8 cellular contexts compared by ENCODE assay signal in the genomic region with DNA sequence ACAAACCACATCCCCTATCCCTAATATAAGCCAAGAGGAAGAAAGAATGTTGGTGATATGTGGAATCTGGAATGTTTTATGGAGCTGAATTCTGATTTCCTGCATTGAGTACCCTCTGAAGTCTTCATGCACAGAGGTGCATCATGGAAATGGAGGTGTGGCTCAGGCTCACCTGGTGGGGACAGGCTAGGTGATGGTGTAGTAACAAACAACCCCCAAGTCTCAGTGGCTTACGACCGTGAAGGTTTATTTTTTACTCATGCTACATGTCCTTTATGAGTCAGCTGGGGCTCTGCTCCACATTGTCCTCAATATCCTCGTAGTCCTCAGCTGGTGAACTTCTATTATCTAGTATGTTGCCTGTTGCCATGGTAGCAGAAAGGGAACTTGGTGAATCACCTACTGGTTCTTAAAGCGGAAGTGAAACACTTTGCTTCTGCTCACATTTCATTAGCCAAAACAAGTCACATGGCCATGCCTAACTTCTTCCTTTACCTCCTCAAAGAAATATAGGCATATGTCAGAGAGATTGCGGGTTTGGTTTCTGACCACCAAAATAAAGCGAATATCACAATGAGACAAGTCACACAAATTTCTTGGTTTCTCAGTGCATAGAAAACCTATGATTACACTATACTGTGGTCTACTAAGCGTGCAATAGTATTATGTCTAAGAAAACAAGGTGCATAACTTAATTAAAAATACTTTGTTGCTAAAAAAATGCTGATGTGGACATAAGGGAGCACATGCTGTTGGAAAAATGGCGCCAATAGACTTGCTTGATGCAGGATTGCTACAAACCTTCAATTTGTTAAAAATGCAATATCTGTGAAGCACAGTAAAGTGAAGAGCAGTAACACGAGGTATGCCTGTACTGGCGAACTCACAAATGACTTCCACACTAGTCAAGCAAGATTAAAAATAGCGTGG. TPM values are rescaled to one million over a fixed set of nuclear protein-coding genes. Genes with fewer than 3 reads are reported as not detected.
A peak's percentile ranks its signal among the peaks of the same experiment; 100 is the strongest.
DNase-seq lines count a peak whose midpoint lies in the region; ATAC-seq and TF ChIP-seq lines count a peak whose summit lies in the region.

TSS of gene PMFBP1 (minus strand) at position 51 of the 930 bp plus-strand sequence. CDS start 947 bp downstream, outside the sequence.

- TF ChIP-seq POLR2A in esophagus squamous epithelium (IDR thresholded peaks at IDR 0.05): no peak

- no peaks in the 10 kb centered on the region for H3K36me3 ChIP-seq in esophagus squamous epithelium
- H3K36me3 ChIP-seq in H7 (replicated peaks; ENCODE audit: control insufficient read depth, insufficient read depth, low read length): no peaks in the 10 kb centered on the region

- intact Hi-C loops in esophagus squamous epithelium (cut with DNase I): no loop called here

- H3K9me3 ChIP-seq in esophagus squamous epithelium: no peaks in the 10 kb centered on the region

- H3K4me1 ChIP-seq in esophagus squamous epithelium: no peaks in the 10 kb centered on the region

- H3K27me3 ChIP-seq in esophagus squamous epithelium (no peaks in the 10 kb centered on the region), H7 (ENCODE audit: control insufficient read depth, insufficient read depth, low read length) (no peaks in the 10 kb centered on the region)

- no peak for TF ChIP-seq CTCF in esophagus squamous epithelium (IDR thresholded peaks at IDR 0.05)

- WGBS in esophagus squamous epithelium, 2 donors: 60 to 62% methylated on average over 11 of the region's 11 CpGs

- no peak within 1 kb of the TSS for H3K27ac ChIP-seq in esophagus squamous epithelium

- H3K4me3 ChIP-seq in esophagus squamous epithelium: no peak within 1 kb of the TSS
- H3K4me3 ChIP-seq in H7 (ENCODE audit: insufficient read depth, low read depth, low read length): no peak within 1 kb of the TSS

- peak; percentile 84 for ATAC-seq in GM19324 (IDR thresholded peaks at IDR 0.05; ENCODE audit: low FRiP score, unreplicated experiment)
- peak; percentile 97 for ATAC-seq in HG03139 (IDR thresholded peaks at IDR 0.05; ENCODE audit: unreplicated experiment)

- DNase-seq in Daoy (ENCODE audit: low read depth) (peak; percentile 57), RPMI8226 (peak; percentile 91), esophagus squamous epithelium (lab: John Stamatoyannopoulos, UW) (peak; percentile 11), occipital lobe (lab: John Stamatoyannopoulos, UW) (peak; percentile 9), retina (no peak), H7 (no peak)

RNA-seq across cellular contexts. Expression of gene PMFBP1, which starts in this region (rescaled TPM):
- under 0.01 TPM in 1 of 2 replicates, not detected in the other for total RNA-seq in Daoy (2014; rRNA removed; shearing (Covaris generic))
- 1 to 10 TPM; 1.1 to 2.0 (median 1.4) TPM for total RNA-seq in esophagus squamous epithelium
- 2.5 TPM for total RNA-seq in occipital lobe
- total RNA-seq in H7 (2014; rRNA removed; shearing (Covaris generic)): 0.04 and 0.52 TPM in 2 replicates

Comparison
In these comparisons a context has a peak if more than half of its experiments do, and no peak if none do; other contexts are left out.
1. Peak in DNase-seq in Daoy; RNA of the gene not detected or under 1 TPM.
2. DNase-seq: peak in RPMI8226 (single experiment), esophagus squamous epithelium (single experiment) and occipital lobe (single experiment); none in retina (single experiment) and H7 (single experiment).